8 cellular contexts compared by ENCODE assay signal in the genomic region with DNA sequence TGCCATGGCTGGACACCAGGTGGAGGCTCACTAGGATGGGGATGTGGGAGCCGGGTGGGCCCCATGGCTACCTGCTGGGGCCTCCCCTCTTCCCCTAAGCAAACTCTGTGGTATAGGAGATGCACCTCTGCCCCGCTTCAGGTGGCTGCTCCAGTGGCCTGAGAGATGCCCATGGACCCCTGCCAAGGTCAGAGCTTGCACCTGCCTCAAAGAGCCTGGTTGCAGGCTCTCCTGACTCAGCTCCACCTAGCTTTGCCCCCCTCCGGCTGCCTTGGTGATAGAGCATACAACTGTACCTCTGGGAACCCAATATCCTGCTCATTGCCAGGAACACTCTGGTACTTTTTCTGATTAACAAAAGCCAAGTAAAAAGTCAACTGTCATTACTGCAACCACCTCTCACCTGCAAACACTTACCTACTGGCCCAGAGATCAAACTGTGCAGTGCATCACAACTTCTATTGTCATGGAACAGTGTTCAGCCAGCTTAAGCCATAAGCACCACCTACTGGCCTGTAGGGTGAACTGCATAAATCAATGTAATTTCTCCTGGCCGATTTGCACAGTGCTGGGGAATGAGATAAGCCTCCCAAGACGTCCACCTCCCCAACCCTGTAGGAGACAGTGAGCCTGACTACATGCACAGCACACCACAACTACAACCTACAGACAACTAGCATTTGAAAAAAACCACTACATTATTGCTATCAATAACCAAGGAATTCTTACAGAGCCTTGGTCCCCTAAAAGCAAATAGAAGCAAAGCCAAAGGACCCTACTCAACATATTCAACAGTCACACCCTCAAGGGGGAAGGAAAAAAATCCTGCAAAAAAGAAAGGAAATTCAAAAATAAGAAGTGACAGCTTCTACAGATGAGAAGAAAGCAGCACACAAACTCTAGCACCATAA.
A peak's percentile ranks its signal among the peaks of the same experiment; 100 is the strongest.
DNase-seq lines count a peak whose midpoint lies in the region; ATAC-seq lines count a peak whose summit lies in the region.

No MANE protein-coding gene starts in this region.

- intact Hi-C loops in Right ventricle myocardium superior (cut with DNase I) = loop anchor here (5.0 kb wide), 1 partner anchor 727 kb away; no protein-coding TSS in a partner anchor

- peak; percentile 96 for ATAC-seq in GM21529 (IDR thresholded peaks at IDR 0.05; ENCODE audit: unreplicated experiment)
- peak; percentile 63 for ATAC-seq in Right ventricle myocardium superior (ENCODE audit: poor library complexity)

- DNase-seq in GM04504 (ENCODE audit: low read depth) (peak; percentile 23), HS-5 (ENCODE audit: low read depth) (peak; percentile 19), RKO (ENCODE audit: low spot score) (peak; percentile 62), Right ventricle myocardium superior (no peak), renal cortical epithelial cell (ENCODE audit: low read depth) (peak; percentile 61), DMS79 treated with DMSO at 0.1 percent for 48 hours (lab: John Stamatoyannopoulos, UW) (no peak)
- DNase-seq in activated naive CD4-positive, alpha-beta T cell treated with Interleukin-2 at 50 U/mL for 16 hours = peak; percentile 46

Comparison
In these comparisons a context has a peak if more than half of its experiments do, and no peak if none do; other contexts are left out.
1. DNase-seq: peak in GM04504 (single experiment), HS-5 (single experiment), RKO (single experiment), activated naive CD4-positive, alpha-beta T cell treated with Interleukin-2 at 50 U/mL for 16 hours (single experiment) and renal cortical epithelial cell (single experiment); none in Right ventricle myocardium superior (single experiment) and DMS79 treated with DMSO at 0.1 percent for 48 hours (single experiment).